ENCODE assay signal across 8 cellular contexts in the genomic region with DNA sequence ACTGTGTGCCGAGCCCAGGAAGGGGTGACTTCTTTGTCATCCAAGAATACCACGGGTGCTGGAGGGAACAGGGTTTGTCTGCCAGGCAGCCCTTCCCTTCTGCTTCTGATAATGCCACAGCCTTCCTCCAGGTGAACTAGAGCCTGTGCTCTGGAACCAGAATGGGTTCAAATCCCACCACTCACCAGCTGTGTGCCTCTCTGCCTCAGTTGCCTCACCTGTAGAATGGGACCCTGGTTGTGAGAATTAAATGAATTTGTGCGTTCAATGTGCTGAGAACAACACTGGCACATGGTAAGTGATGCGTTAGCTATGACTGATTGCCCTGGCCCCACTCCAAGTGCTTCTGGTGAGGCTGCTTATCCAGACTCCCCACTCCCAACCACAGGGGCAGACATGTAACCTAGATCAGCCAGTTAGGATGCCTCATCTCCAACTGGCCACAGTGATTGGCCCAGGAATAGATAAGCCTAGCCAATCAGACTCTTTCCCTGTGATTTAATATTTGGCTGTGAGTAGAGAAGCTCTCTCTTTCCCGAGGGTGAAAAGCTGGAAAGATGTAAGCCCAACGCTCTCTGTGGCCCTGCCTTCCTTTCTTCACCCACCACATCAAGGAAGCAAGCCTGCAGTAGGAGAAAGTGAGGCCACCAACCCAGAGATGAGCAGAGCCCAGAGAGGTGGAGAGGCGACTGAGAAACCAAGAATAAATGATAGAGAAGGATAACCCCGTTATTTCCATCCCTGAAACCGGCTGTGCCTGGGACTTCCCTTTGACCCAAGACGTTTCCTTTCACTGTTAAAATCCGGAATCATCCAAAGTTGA. TPM values are rescaled to one million over a fixed set of nuclear protein-coding genes. Genes with fewer than 3 reads are reported as not detected.
DNase-seq lines count a peak whose midpoint lies in the region; ATAC-seq, FAIRE-seq and TF ChIP-seq lines count a peak whose summit lies in the region.

No MANE protein-coding gene starts in this region.

- CTCF ChIA-PET in activated CD8-positive, alpha-beta T cell treated with anti-CD3 and anti-CD28 coated beads for 36 hours (lab: Charles Lee) = interaction anchor here (0.7 to 10.3 kb wide), 14 partner anchors 9 to 134 kb away, joined by 3 to 283 read pairs (median 18); partner anchors contain the start of genes LAPTM5 and MATN1
- CTCF ChIA-PET in activated CD8-positive, alpha-beta T cell treated with anti-CD3 and anti-CD28 coated beads, Interleukin-2, amount 10 ng/mL, durations not matched to agents 7 days and 5 days (lab: Charles Lee) = interaction anchor here (0.8 to 13.5 kb wide), 15 partner anchors 10 to 150 kb away, joined by 3 to 532 read pairs (median 18); partner anchors contain the start of genes LAPTM5 and MATN1

- ATAC-seq in activated CD8-positive, alpha-beta T cell treated with anti-CD3 and anti-CD28 coated beads for 36 hours = peak; percentile 35
- no peak for ATAC-seq in activated CD8-positive, alpha-beta T cell treated with anti-CD3 and anti-CD28 coated beads, Interleukin-2, amount 10 ng/mL, durations not matched to agents 7 days and 5 days
- ATAC-seq in body of pancreas (no peak), HG02885 (IDR thresholded peaks at IDR 0.05; ENCODE audit: poor library complexity, unreplicated experiment) (no peak)

- H3K27me3 ChIP-seq in body of pancreas = no peaks in the 10 kb centered on the region

- H3K36me3 Mint-ChIP-seq in activated CD8-positive, alpha-beta T cell treated with anti-CD3 and anti-CD28 coated beads for 36 hours (ENCODE audit: low read depth) = no peaks in the 10 kb centered on the region
- H3K36me3 Mint-ChIP-seq in activated CD8-positive, alpha-beta T cell treated with anti-CD3 and anti-CD28 coated beads, Interleukin-2, amount 10 ng/mL, durations not matched to agents 7 days and 5 days (ENCODE audit: low read depth) = no peaks in the 10 kb centered on the region
- no peaks in the 10 kb centered on the region for H3K36me3 Mint-ChIP-seq in T-helper 2 cell treated with Interferon-gamma antibody and Interleukin-4, amounts not matched to agents 5 μg/mL and 100 μg/mL, for 36 hours (ENCODE audit: low read depth)

- no peak for TF ChIP-seq CTCF in activated CD8-positive, alpha-beta T cell treated with anti-CD3 and anti-CD28 coated beads for 36 hours (IDR thresholded peaks at IDR 0.05)
- no peak for TF ChIP-seq CTCF in body of pancreas (IDR thresholded peaks at IDR 0.05)

- H3K4me3 Mint-ChIP-seq in activated CD8-positive, alpha-beta T cell treated with anti-CD3 and anti-CD28 coated beads for 36 hours = no peak overlapping the region
- H3K4me3 Mint-ChIP-seq in activated CD8-positive, alpha-beta T cell treated with anti-CD3 and anti-CD28 coated beads, Interleukin-2, amount 10 ng/mL, durations not matched to agents 7 days and 5 days = no peak overlapping the region
- no peak overlapping the region for H3K4me3 Mint-ChIP-seq in T-helper 2 cell treated with Interferon-gamma antibody and Interleukin-4, amounts not matched to agents 5 μg/mL and 100 μg/mL, for 36 hours

- H3K27ac Mint-ChIP-seq in activated CD8-positive, alpha-beta T cell treated with anti-CD3 and anti-CD28 coated beads for 36 hours = no peak overlapping the region
- no peak overlapping the region for H3K27ac Mint-ChIP-seq in activated CD8-positive, alpha-beta T cell treated with anti-CD3 and anti-CD28 coated beads, Interleukin-2, amount 10 ng/mL, durations not matched to agents 7 days and 5 days
- no peak overlapping the region for H3K27ac Mint-ChIP-seq in T-helper 2 cell treated with Interferon-gamma antibody and Interleukin-4, amounts not matched to agents 5 μg/mL and 100 μg/mL, for 36 hours

- H3K4me1 Mint-ChIP-seq in activated CD8-positive, alpha-beta T cell treated with anti-CD3 and anti-CD28 coated beads for 36 hours (ENCODE audit: low read depth) = peaks cover 16% of the 10 kb centered on the region
- peaks cover 18% of the 10 kb centered on the region for H3K4me1 Mint-ChIP-seq in activated CD8-positive, alpha-beta T cell treated with anti-CD3 and anti-CD28 coated beads, Interleukin-2, amount 10 ng/mL, durations not matched to agents 7 days and 5 days (ENCODE audit: low read depth)
- H3K4me1 Mint-ChIP-seq in T-helper 2 cell treated with Interferon-gamma antibody and Interleukin-4, amounts not matched to agents 5 μg/mL and 100 μg/mL, for 36 hours (ENCODE audit: low read depth) = peaks cover 19% of the 10 kb centered on the region

- no peaks in the 10 kb centered on the region for H3K36me3 ChIP-seq in body of pancreas (replicated peaks in 1 of 2; ENCODE audit: insufficient read depth in 1 of 2, low read depth in 2 of 2)

- no peaks in the 10 kb centered on the region for H3K9me3 Mint-ChIP-seq in activated CD8-positive, alpha-beta T cell treated with anti-CD3 and anti-CD28 coated beads for 36 hours
- H3K9me3 Mint-ChIP-seq in activated CD8-positive, alpha-beta T cell treated with anti-CD3 and anti-CD28 coated beads, Interleukin-2, amount 10 ng/mL, durations not matched to agents 7 days and 5 days (ENCODE audit: insufficient read depth) = no peaks in the 10 kb centered on the region
- H3K9me3 Mint-ChIP-seq in T-helper 2 cell treated with Interferon-gamma antibody and Interleukin-4, amounts not matched to agents 5 μg/mL and 100 μg/mL, for 36 hours = no peaks in the 10 kb centered on the region

- no peak for TF ChIP-seq POLR2A in body of pancreas (IDR thresholded peaks at IDR 0.05)

- intact Hi-C loops in activated CD8-positive, alpha-beta T cell treated with anti-CD3 and anti-CD28 coated beads for 36 hours (cut with micrococcal nuclease) = loop anchor here (5.0 kb wide), 1 partner anchor 36 kb away; no protein-coding TSS in a partner anchor
- intact Hi-C loops in body of pancreas (cut with DNase I) = loop anchor here (5.0 kb wide), 1 partner anchor 56 kb away; the partner anchor contains the start of gene MATN1

- H3K27ac ChIP-seq in body of pancreas = no peak overlapping the region

- WGBS in body of pancreas, 2 donors = 39 to 45% methylated on average over 9 to 11 of the region's 11 CpGs

- H3K4me1 ChIP-seq in body of pancreas = peaks cover 7% of the 10 kb centered on the region

- H3K9me3 ChIP-seq in body of pancreas = no peaks in the 10 kb centered on the region

- no peak for FAIRE-seq in HTR-8/SVneo (lab: Jason Lieb, UNC)

- H3K4me3 ChIP-seq in body of pancreas = no peak overlapping the region

- POLR2A ChIA-PET in activated CD8-positive, alpha-beta T cell treated with anti-CD3 and anti-CD28 coated beads for 36 hours (lab: Charles Lee) = interaction anchor here (0.6 to 4.0 kb wide), 8 partner anchors 10 to 232 kb away, joined by 3 to 40 read pairs (median 4); no protein-coding TSS in a partner anchor
- POLR2A ChIA-PET in activated CD8-positive, alpha-beta T cell treated with anti-CD3 and anti-CD28 coated beads, Interleukin-2, amount 10 ng/mL, durations not matched to agents 7 days and 5 days (lab: Charles Lee) = interaction anchor here (0.8 to 2.7 kb wide), 5 partner anchors 10 to 59 kb away, joined by 3 to 29 read pairs (median 3); no protein-coding TSS in a partner anchor

- no peaks in the 10 kb centered on the region for H3K27me3 Mint-ChIP-seq in activated CD8-positive, alpha-beta T cell treated with anti-CD3 and anti-CD28 coated beads for 36 hours
- H3K27me3 Mint-ChIP-seq in activated CD8-positive, alpha-beta T cell treated with anti-CD3 and anti-CD28 coated beads, Interleukin-2, amount 10 ng/mL, durations not matched to agents 7 days and 5 days (ENCODE audit: low read depth) = no peaks in the 10 kb centered on the region
- peaks cover 7% of the 10 kb centered on the region for H3K27me3 Mint-ChIP-seq in T-helper 2 cell treated with Interferon-gamma antibody and Interleukin-4, amounts not matched to agents 5 μg/mL and 100 μg/mL, for 36 hours (ENCODE audit: low read depth)

- peak; percentile 68 for DNase-seq in activated CD8-positive, alpha-beta T cell treated with anti-CD3 and anti-CD28 coated beads for 36 hours
- DNase-seq in activated CD8-positive, alpha-beta T cell treated with anti-CD3 and anti-CD28 coated beads, Interleukin-2, amount 10 ng/mL, durations not matched to agents 7 days and 5 days = no peak
- DNase-seq in NCI-H1694 treated with DMSO at 0.1 percent for 48 hours (lab: John Stamatoyannopoulos, UW) = peak; percentile 93
- DNase-seq in body of pancreas = peak; percentile 29 to 50 (median 42)
- peak; percentile 57 for DNase-seq in pulmonary artery endothelial cell (ENCODE audit: low read depth, low spot score)
- DNase-seq in HTR-8/SVneo (ENCODE audit: insufficient read length, low spot score) = no peak
- no peak for DNase-seq in T-helper 2 cell treated with Interferon-gamma antibody and Interleukin-4, amounts not matched to agents 5 μg/mL and 100 μg/mL, for 36 hours (ENCODE audit: low spot score)

RNA-seq across cellular contexts. Expression of gene LAPTM5, which starts 20.8 kb away (rescaled TPM):
- 100 to 1,000 TPM; 229 to 237 TPM for total RNA-seq in activated CD8-positive, alpha-beta T cell treated with anti-CD3 and anti-CD28 coated beads for 36 hours
- 100 to 1,000 TPM; 407 to 413 TPM for total RNA-seq in activated CD8-positive, alpha-beta T cell treated with anti-CD3 and anti-CD28 coated beads, Interleukin-2, amount 10 ng/mL, durations not matched to agents 7 days and 5 days
- 10 to 100 TPM in 1 of 2 donors, 1 to 10 TPM in 1; 6.3 to 25.2 TPM for total RNA-seq in body of pancreas
- 4.0 and 12.0 TPM in 2 replicates for total RNA-seq in pulmonary artery endothelial cell

RNA-seq across cellular contexts. Expression of gene MATN1, which starts 55.0 kb away (rescaled TPM):
- total RNA-seq in activated CD8-positive, alpha-beta T cell treated with anti-CD3 and anti-CD28 coated beads for 36 hours = 1 to 10 TPM in 1 of 2 experiments, under 1 TPM in 1; 0.45 to 1.4 TPM
- not detected for total RNA-seq in activated CD8-positive, alpha-beta T cell treated with anti-CD3 and anti-CD28 coated beads, Interleukin-2, amount 10 ng/mL, durations not matched to agents 7 days and 5 days
- total RNA-seq in body of pancreas (under 1 TPM in 1 of 2 donors, not detected in 1; 0.33 TPM), pulmonary artery endothelial cell (not detected in 2 replicates)

Comparison
In these comparisons a context has a peak if more than half of its experiments do, and no peak if none do; other contexts are left out.
1. DNase-seq: peak in activated CD8-positive, alpha-beta T cell treated with anti-CD3 and anti-CD28 coated beads for 36 hours (single experiment), NCI-H1694 treated with DMSO at 0.1 percent for 48 hours (single experiment), body of pancreas (4 of 4) and pulmonary artery endothelial cell (single experiment); none in activated CD8-positive, alpha-beta T cell treated with anti-CD3 and anti-CD28 coated beads, Interleukin-2, amount 10 ng/mL, durations not matched to agents 7 days and 5 days (single experiment), HTR-8/SVneo (single experiment) and T-helper 2 cell treated with Interferon-gamma antibody and Interleukin-4, amounts not matched to agents 5 μg/mL and 100 μg/mL, for 36 hours (single experiment).
2. RNA of gene LAPTM5, which starts 20.8 kb away (total RNA-seq): 407 to 413 TPM in activated CD8-positive, alpha-beta T cell treated with anti-CD3 and anti-CD28 coated beads, Interleukin-2, amount 10 ng/mL, durations not matched to agents 7 days and 5 days and 229 to 237 TPM in activated CD8-positive, alpha-beta T cell treated with anti-CD3 and anti-CD28 coated beads for 36 hours; 6.3 to 25.2 TPM in body of pancreas and 4.0 to 12.0 TPM in pulmonary artery endothelial cell; every median in the first group is over 4 times any median in the second.